ENCODE assay signal across 2 cellular contexts in genomic region chr4:8537041-8537461, GRCh38.
TF ChIP-seq lines count a peak whose summit lies in the region.

No MANE protein-coding gene starts in this region.

TF ChIP-seq in IMR-90, 13 proteins besides CTCF, POLR2A, EP300 and RAD21:
- TF ChIP-seq CEBPB (IDR thresholded peaks at IDR 0.05; ENCODE audit: low read depth, low read length) (peak; percentile 78), RFX5 (IDR thresholded peaks at IDR 0.05; ENCODE audit: low read depth, low read length) (no peak), FOS (IDR thresholded peaks at IDR 0.05; ENCODE audit: low read depth, low read length) (0 out of 2 replicates have a peak, but pooled peaks have one; percentile 22), CHD1 (IDR thresholded peaks at IDR 0.05; ENCODE audit: low read depth, low read length) (no peak), ELK1 (IDR thresholded peaks at IDR 0.05; ENCODE audit: borderline replicate concordance, low read depth, low read length) (no peak)

TF ChIP-seq in K562, 482 proteins besides CTCF, POLR2A, EP300 and RAD21:
- TF ChIP-seq SMARCA4 (IDR thresholded peaks at IDR 0.05) (peak; percentile 37; the same call in 1 of the 2 replicates), TEAD2 (tag; IDR thresholded peaks at IDR 0.05) (no peak), PRDM10 (IDR thresholded peaks at IDR 0.05; ENCODE audit: partially characterized antibody) (peak; percentile 74), ATF7 (IDR thresholded peaks at IDR 0.05) (0 out of 2 replicates have a peak, but pooled peaks have one; percentile 13), NFIC (IDR thresholded peaks at IDR 0.05) (peak; percentile 86), SOX6 (IDR thresholded peaks at IDR 0.05) (0 out of 2 replicates have a peak, but pooled peaks have one; percentile 36), BHLHE40 (IDR thresholded peaks at IDR 0.05; ENCODE audit: low read length) (0 out of 2 replicates have a peak, but pooled peaks have one; percentile 21), HMGN3 (IDR thresholded peaks at IDR 0.05; ENCODE audit: borderline replicate concordance, extremely low read depth, insufficient read length, low read depth, low read length) (no peak), ZBTB40 (IDR thresholded peaks at IDR 0.05) (no peak), ZBTB40 (CRISPR knock-in tag; IDR thresholded peaks at IDR 0.05) (no peak), ARID3A (IDR thresholded peaks at IDR 0.05; ENCODE audit: borderline replicate concordance, low read depth, low read length) (no peak), RCOR1 (IDR thresholded peaks at IDR 0.05; ENCODE audit: borderline replicate concordance in 1 of 2, low read depth in 2 of 2, low read length in 2 of 2) (0 out of 4 replicates have a peak, but pooled peaks of 1 of the 2 experiments have one; percentile 41), NR2C1 (IDR thresholded peaks at IDR 0.05) (no peak), NR2C1 (tag; IDR thresholded peaks at IDR 0.05) (0 out of 2 replicates have a peak, but pooled peaks have one; percentile 9), FOSL1 (tag; conservative IDR thresholded peaks at IDR 0.05) (peak; percentile 39; the same call in 1 of the 2 replicates), NFXL1 (CRISPR knock-in tag; IDR thresholded peaks at IDR 0.05) (no peak), TCF7L2 (IDR thresholded peaks at IDR 0.05; ENCODE audit: low read depth, low read length) (no peak), ATF6 (CRISPR knock-in tag; IDR thresholded peaks at IDR 0.05) (no peak), ETV1 (tag; conservative IDR thresholded peaks at IDR 0.05; ENCODE audit: low read depth) (peak; percentile 70), CBX5 (IDR thresholded peaks at IDR 0.05; ENCODE audit: borderline replicate concordance, low read depth) (no peak), ETS1 (conservative IDR thresholded peaks at IDR 0.05; ENCODE audit: control insufficient read depth, low read depth, low read length) (no peak), NRF1 (conservative IDR thresholded peaks at IDR 0.05 in 1 of 2, IDR thresholded peaks at IDR 0.05 in 1 of 2) (peak; percentile 57 to 65), CEBPG (CRISPR knock-in tag; IDR thresholded peaks at IDR 0.05) (no peak), CEBPG (tag; conservative IDR thresholded peaks at IDR 0.05 in 1 of 2, IDR thresholded peaks at IDR 0.05 in 1 of 2) (peak; percentile 29 to 61; a peak in 1 of 4 replicates), USF1 (CRISPR knock-in tag; IDR thresholded peaks at IDR 0.05) (no peak), ATF3 (IDR thresholded peaks at IDR 0.05) (peak; percentile 77), ATF3 (CRISPR knock-in tag; conservative IDR thresholded peaks at IDR 0.05) (no peak), HSF4 (CRISPR knock-in tag; IDR thresholded peaks at IDR 0.05; ENCODE audit: borderline replicate concordance) (no peak), JUND (IDR thresholded peaks at IDR 0.05; ENCODE audit: borderline replicate concordance, low read depth, low read length) (peak; percentile 75; the same call in 1 of the 2 replicates), JUND (tag; IDR thresholded peaks at IDR 0.05; ENCODE audit: borderline replicate concordance, low read depth, low read length) (no peak; the same call in 2 of the 3 replicates), TAF1 (IDR thresholded peaks at IDR 0.05; ENCODE audit: control insufficient read depth, extremely low read depth, insufficient read depth, low read length, severe bottlenecking) (no peak)
